ENCODE assay signal across 19 cellular contexts in the genomic region with DNA sequence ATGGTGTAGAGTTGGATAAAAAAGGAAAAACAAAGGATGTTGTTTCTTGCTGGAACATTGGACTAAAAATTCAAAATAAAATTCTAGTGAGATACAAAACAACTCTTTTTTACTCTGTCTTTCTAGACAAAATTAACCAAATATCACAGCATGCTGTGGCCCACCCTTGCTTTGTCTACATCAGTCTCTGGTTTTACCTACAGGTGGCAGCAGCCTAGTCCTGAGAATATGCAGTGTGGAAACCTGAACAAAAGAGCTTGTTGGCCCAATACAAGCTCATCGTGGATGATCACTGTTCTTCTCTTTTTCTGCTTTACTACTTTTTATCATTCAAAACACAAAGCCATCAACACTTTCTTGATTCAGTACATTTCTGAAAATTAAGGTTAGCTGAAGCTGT.
"Had no signal": no experiment of that assay in that cellular context is flagged by ENCODE, and none has a peak within 500 bp of the region (broad histone marks: within the 10 kb centered on the region; RNA-seq: fewer than 3 reads in every experiment).

No MANE protein-coding gene starts in this region.

- H3K4me3 Mint-ChIP-seq: activated naive CD4-positive, alpha-beta T cell treated with anti-CD3 and anti-CD28 coated beads, Interleukin-2, amount 50 U/mL, for 24 hours; central memory CD8-positive, alpha-beta T cell; memory B cell; naive B cell; neural crest cell; stimulated activated naive B cell treated with anti-CD40 and anti-IgM and Interleukin-4, amounts not matched to agents 10 μg/mL and 1 μg/mL and 100 μg/mL, for 72 hours; T-helper 1 cell treated with Interleukin-12 subunit alpha and Interleukin-12 subunit beta and Interleukin-4 antibody, amounts not matched to agents 30 μg/mL and 1 μg/mL, for 36 hours had no signal

- H3K27ac ChIP-seq: ascending aorta, colonic mucosa, foreskin keratinocyte, parathyroid adenoma, spleen, thoracic aorta, upper lobe of left lung had no signal

- DNase-seq: activated CD4-positive, alpha-beta T cell treated with anti-CD3 and anti-CD28 coated beads, Interleukin-2, amount 50 U/mL, for 4 hours; activated gamma-delta T cell; colonic mucosa; foreskin keratinocyte; glutamatergic neuron; hypothalamus; mucosa of descending colon; naive B cell; spleen; stimulated activated naive B cell treated with anti-CD40 and anti-IgM and Interleukin-4, amounts not matched to agents 10 μg/mL and 1 μg/mL and 100 μg/mL, for 72 hours; upper lobe of left lung had no signal

- H3K36me3 Mint-ChIP-seq: activated naive CD4-positive, alpha-beta T cell treated with anti-CD3 and anti-CD28 coated beads, Interleukin-2, amount 50 U/mL, for 24 hours; memory B cell; naive B cell; stimulated activated naive B cell treated with anti-CD40 and anti-IgM and Interleukin-4, amounts not matched to agents 10 μg/mL and 1 μg/mL and 100 μg/mL, for 72 hours had no signal

- H3K27me3 Mint-ChIP-seq: activated naive CD4-positive, alpha-beta T cell treated with anti-CD3 and anti-CD28 coated beads, Interleukin-2, amount 50 U/mL, for 24 hours; central memory CD8-positive, alpha-beta T cell; memory B cell; naive B cell; stimulated activated naive B cell treated with anti-CD40 and anti-IgM and Interleukin-4, amounts not matched to agents 10 μg/mL and 1 μg/mL and 100 μg/mL, for 72 hours had no signal

- H3K27ac Mint-ChIP-seq: activated naive CD4-positive, alpha-beta T cell treated with anti-CD3 and anti-CD28 coated beads, Interleukin-2, amount 50 U/mL, for 24 hours; memory B cell; naive B cell; stimulated activated naive B cell treated with anti-CD40 and anti-IgM and Interleukin-4, amounts not matched to agents 10 μg/mL and 1 μg/mL and 100 μg/mL, for 72 hours; T-helper 1 cell treated with Interleukin-12 subunit alpha and Interleukin-12 subunit beta and Interleukin-4 antibody, amounts not matched to agents 30 μg/mL and 1 μg/mL, for 36 hours had no signal

- H3K4me1 Mint-ChIP-seq: activated naive CD4-positive, alpha-beta T cell treated with anti-CD3 and anti-CD28 coated beads, Interleukin-2, amount 50 U/mL, for 24 hours; central memory CD8-positive, alpha-beta T cell; memory B cell; naive B cell; neural crest cell; stimulated activated naive B cell treated with anti-CD40 and anti-IgM and Interleukin-4, amounts not matched to agents 10 μg/mL and 1 μg/mL and 100 μg/mL, for 72 hours had no signal
